In genomic region chr12:34311337-34311736, GRCh38 we compare ENCODE assay signal across 18 cellular contexts.
DNase-seq lines count a peak whose midpoint lies in the region; ATAC-seq, FAIRE-seq and TF ChIP-seq lines count a peak whose summit lies in the region.
"Had no signal": no experiment of that assay in that cellular context is flagged by ENCODE, and none has a peak within 500 bp of the region (broad histone marks: within the 10 kb centered on the region; RNA-seq: fewer than 3 reads in every experiment).

No MANE protein-coding gene starts in this region.

- TF ChIP-seq RAD21 in A549 (conservative IDR thresholded peaks at IDR 0.05 in 1 of 2, IDR thresholded peaks at IDR 0.05 in 1 of 2): no peak
- no peak for TF ChIP-seq RAD21 in Ishikawa (IDR thresholded peaks at IDR 0.05; ENCODE audit: low read depth)

- TF ChIP-seq CTCF in A549 (IDR thresholded peaks at IDR 0.05) (no peak), BE2C (IDR thresholded peaks at IDR 0.05; ENCODE audit: low read depth, low read length) (no peak)

- H3K4me2 ChIP-seq in A549: peak overlapping the region; percentile 26; the same call in 1 of the 3 replicates
- H3K4me2 ChIP-seq: BLaER1 treated with 17β-estradiol and CSF1 and Interleukin-3, amounts not matched to agents 10 nM and 100 nM had no signal

- WGBS in A549 (ENCODE audit: missing lambda C conversion rate): 30% methylated on average over 9 of the region's 9 CpGs

- H3K27ac ChIP-seq in A549: no peak overlapping the region
- H3K27ac ChIP-seq: BLaER1 treated with 17β-estradiol and CSF1 and Interleukin-3, amounts not matched to agents 10 nM and 100 nM had no signal

- CTCF ChIA-PET in A549 (lab: Yijun Ruan, JAX): no interaction called here

- POLR2A ChIA-PET in A549 (lab: Yijun Ruan, JAX): no interaction called here

- TF ChIP-seq POLR2A in A549 (IDR thresholded peaks at IDR 0.05; ENCODE audit: low read length): no peak

- no peaks in the 10 kb centered on the region for H3K36me3 ChIP-seq in BE2C
- H3K36me3 ChIP-seq: BLaER1 treated with 17β-estradiol and CSF1 and Interleukin-3, amounts not matched to agents 10 nM and 100 nM; HAP-1 had no signal

- ATAC-seq in A549: no peak

- H3K9me3 ChIP-seq in A549 (no peaks in the 10 kb centered on the region), BE2C (no peaks in the 10 kb centered on the region)
- H3K9me3 ChIP-seq: HAP-1 had no signal

- no peaks in the 10 kb centered on the region for H3K4me1 ChIP-seq in A549
- H3K4me1 ChIP-seq in BE2C: no peaks in the 10 kb centered on the region
- H3K4me1 ChIP-seq: BLaER1 treated with 17β-estradiol and CSF1 and Interleukin-3, amounts not matched to agents 10 nM and 100 nM; HAP-1 had no signal

- no peaks in the 10 kb centered on the region for H3K27me3 ChIP-seq in BE2C
- H3K27me3 ChIP-seq: BLaER1 treated with 17β-estradiol and CSF1 and Interleukin-3, amounts not matched to agents 10 nM and 100 nM had no signal

- FAIRE-seq in A549 (lab: Jason Lieb, UNC): no peak
- FAIRE-seq: G401.6, GM12892, H54 had no signal

- DNase-seq in NCI-H748 (lab: John Stamatoyannopoulos, UW; ENCODE audit: unreplicated experiment) (peak; percentile 23), NCI-H748 treated with DMSO at 0.1 percent for 48 hours (lab: John Stamatoyannopoulos, UW) (no peak), A549 (ENCODE audit: low read depth in 1 of 2, low spot score in 1 of 2) (no peak), BE2C (no peak), AG08395 (ENCODE audit: low spot score) (no peak)
- DNase-seq: 8988T; Calu3; CD4-positive, alpha-beta T cell; CD8-positive, alpha-beta memory T cell; COR-L47; DND-41; GOT3 had no signal

- TF ChIP-seq EP300 in A549 (IDR thresholded peaks at IDR 0.05) (no peak), Ishikawa (IDR thresholded peaks at IDR 0.05; ENCODE audit: borderline replicate concordance) (no peak)

- H3K4me3 ChIP-seq in A549 (no peak overlapping the region), BE2C (ENCODE audit: low read depth, low read length) (no peak overlapping the region)
- H3K4me3 ChIP-seq: BLaER1 treated with 17β-estradiol and CSF1 and Interleukin-3, amounts not matched to agents 10 nM and 100 nM; HAP-1 had no signal

TF ChIP-seq in A549, 52 proteins besides CTCF, POLR2A, EP300 and RAD21:
- TF ChIP-seq SREBF2 (IDR thresholded peaks at IDR 0.05) (no peak), NPAS2 (CRISPR knock-in tag; IDR thresholded peaks at IDR 0.05; ENCODE audit: borderline replicate concordance) (no peak), EHF (CRISPR knock-in tag; IDR thresholded peaks at IDR 0.05) (no peak)

TF ChIP-seq in Ishikawa, 13 proteins besides CTCF, POLR2A, EP300 and RAD21:
- TF ChIP-seq, protein P1, sequence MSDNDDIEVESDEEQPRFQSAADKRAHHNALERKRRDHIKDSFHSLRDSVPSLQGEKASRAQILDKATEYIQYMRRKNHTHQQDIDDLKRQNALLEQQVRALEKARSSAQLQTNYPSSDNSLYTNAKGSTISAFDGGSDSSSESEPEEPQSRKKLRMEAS (IDR thresholded peaks at IDR 0.05): no peak
- TF ChIP-seq NFIC (IDR thresholded peaks at IDR 0.05): 0 out of 2 replicates have a peak, but pooled peaks have one; percentile 37
